Comparison of ENCODE assay signal across 13 cellular contexts in genomic region chrX:17024896-17025295, GRCh38.
DNase-seq lines count a peak whose midpoint lies in the region; ATAC-seq and TF ChIP-seq lines count a peak whose summit lies in the region.
"Had no signal": no experiment of that assay in that cellular context is flagged by ENCODE, and none has a peak within 500 bp of the region (broad histone marks: within the 10 kb centered on the region; RNA-seq: fewer than 3 reads in every experiment).

No MANE protein-coding gene starts in this region.

- H3K27me3 Mint-ChIP-seq in H9 (ENCODE audit: low read depth): no peaks in the 10 kb centered on the region; the same call in 1 of the 2 replicates
- peaks cover 2% of the 10 kb centered on the region for H3K27me3 Mint-ChIP-seq in activated CD8-positive, alpha-beta T cell treated with anti-CD3 and anti-CD28 coated beads, Interleukin-2, amount 10 ng/mL, durations not matched to agents 7 days and 5 days (ENCODE audit: low read depth)
- H3K27me3 Mint-ChIP-seq: activated naive CD4-positive, alpha-beta T cell treated with anti-CD3 and anti-CD28 coated beads, Interleukin-2, amount 50 U/mL, for 24 hours; stimulated activated naive CD8-positive, alpha-beta T cell treated with anti-CD3 and anti-CD28 coated beads, Interleukin-15, amount 100 ng/mL, for 72 hours had no signal

- no peak overlapping the region for H4K5ac ChIP-seq in H9 (ENCODE audit: insufficient read length, low read depth, low read length)

- H3K4me2 ChIP-seq in H9 (ENCODE audit: insufficient read depth, insufficient read length, low read length) (no peak overlapping the region), OCI-LY7 (ENCODE audit: low read length) (peak overlapping the region; percentile 37)

- H4K20me1 ChIP-seq in H9 (ENCODE audit: control insufficient read depth, insufficient read depth, insufficient read length) (no peaks in the 10 kb centered on the region), OCI-LY7 (ENCODE audit: insufficient read depth, low read length) (no peaks in the 10 kb centered on the region)

- no peaks in the 10 kb centered on the region for H3K27me3 ChIP-seq in H9 (ENCODE audit: insufficient read depth, low read length)
- peaks cover 0 to 9% (median 7%) of the 10 kb centered on the region in 5 donors for H3K27me3 ChIP-seq in subcutaneous abdominal adipose tissue (ENCODE audit: control insufficient read depth in 5 of 5, insufficient read depth in 4 of 5, low read length in 5 of 5)

- no peak overlapping the region for H3K4ac ChIP-seq in H9 (ENCODE audit: low read depth, low read length)

- H2BK15ac ChIP-seq in H9 (ENCODE audit: low read depth, low read length): no peak overlapping the region

- BruUV-seq in OCI-LY7 (replicated peaks; lab: Mats Ljungman, UMichigan): no TSS peak

- no peaks in the 10 kb centered on the region for H3K9me3 Mint-ChIP-seq in H9
- no peaks in the 10 kb centered on the region for H3K9me3 Mint-ChIP-seq in activated CD8-positive, alpha-beta T cell treated with anti-CD3 and anti-CD28 coated beads, Interleukin-2, amount 10 ng/mL, durations not matched to agents 7 days and 5 days (ENCODE audit: insufficient read depth)
- H3K9me3 Mint-ChIP-seq: activated naive CD4-positive, alpha-beta T cell treated with anti-CD3 and anti-CD28 coated beads, Interleukin-2, amount 50 U/mL, for 24 hours; stimulated activated naive CD8-positive, alpha-beta T cell treated with anti-CD3 and anti-CD28 coated beads, Interleukin-15, amount 100 ng/mL, for 72 hours had no signal

- no peak overlapping the region for H2BK120ac ChIP-seq in H9 (ENCODE audit: low read depth, low read length, poor library complexity, severe bottlenecking)

- H3K79me1 ChIP-seq in H9 (ENCODE audit: insufficient read depth, low read depth, low read length, poor library complexity, severe bottlenecking): no peaks in the 10 kb centered on the region

- H3K18ac ChIP-seq in H9 (ENCODE audit: insufficient read length, low read depth, low read length): no peak overlapping the region

- H3K9me3 ChIP-seq in H9 (ENCODE audit: control insufficient read depth, low read depth, low read length): no peaks in the 10 kb centered on the region
- no peaks in the 10 kb centered on the region for H3K9me3 ChIP-seq in OCI-LY7 (ENCODE audit: low read length)
- H3K9me3 ChIP-seq in subcutaneous abdominal adipose tissue (ENCODE audit: control insufficient read depth in 5 of 5, low read length in 5 of 5): no peaks in the 10 kb centered on the region

- no peaks in the 10 kb centered on the region for H3K9me2 ChIP-seq in OCI-LY7 (ENCODE audit: insufficient read depth, low read length)

- no peak for ATAC-seq in activated CD8-positive, alpha-beta T cell treated with anti-CD3 and anti-CD28 coated beads, Interleukin-2, amount 10 ng/mL, durations not matched to agents 7 days and 5 days
- ATAC-seq in GM21367 (IDR thresholded peaks at IDR 0.05; ENCODE audit: unreplicated experiment): no peak
- ATAC-seq: right cardiac atrium; stimulated activated naive CD8-positive, alpha-beta T cell treated with anti-CD3 and anti-CD28 coated beads, Interleukin-15, amount 100 ng/mL, for 72 hours had no signal

- H3K79me2 ChIP-seq in H9 (ENCODE audit: insufficient read depth, low read length): no peaks in the 10 kb centered on the region
- H3K79me2 ChIP-seq in OCI-LY7 (ENCODE audit: insufficient read depth, low read depth, low read length): no peaks in the 10 kb centered on the region

- H3K4me3 Mint-ChIP-seq in H9: no peak overlapping the region
- H3K4me3 Mint-ChIP-seq in activated CD8-positive, alpha-beta T cell treated with anti-CD3 and anti-CD28 coated beads, Interleukin-2, amount 10 ng/mL, durations not matched to agents 7 days and 5 days: no peak overlapping the region
- H3K4me3 Mint-ChIP-seq: activated naive CD4-positive, alpha-beta T cell treated with anti-CD3 and anti-CD28 coated beads, Interleukin-2, amount 50 U/mL, for 24 hours; stimulated activated naive CD8-positive, alpha-beta T cell treated with anti-CD3 and anti-CD28 coated beads, Interleukin-15, amount 100 ng/mL, for 72 hours had no signal

- H3K36me3 Mint-ChIP-seq in H9 (ENCODE audit: insufficient read depth in 1 of 3, low read depth in 3 of 3): no peaks in the 10 kb centered on the region
- no peaks in the 10 kb centered on the region for H3K36me3 Mint-ChIP-seq in activated CD8-positive, alpha-beta T cell treated with anti-CD3 and anti-CD28 coated beads, Interleukin-2, amount 10 ng/mL, durations not matched to agents 7 days and 5 days (ENCODE audit: low read depth)
- H3K36me3 Mint-ChIP-seq: activated naive CD4-positive, alpha-beta T cell treated with anti-CD3 and anti-CD28 coated beads, Interleukin-2, amount 50 U/mL, for 24 hours had no signal

- DNase-seq in H9 (peak; percentile 61), OCI-LY7 (ENCODE audit: low spot score) (peak; percentile 52), glomerular visceral epithelial cell (ENCODE audit: extremely low spot score) (peak; percentile 53), posterior cingulate gyrus (no peak)
- DNase-seq in activated CD8-positive, alpha-beta T cell treated with anti-CD3 and anti-CD28 coated beads, Interleukin-2, amount 10 ng/mL, durations not matched to agents 7 days and 5 days: no peak
- DNase-seq: GOT3; right cardiac atrium; RPMI8226; stimulated activated naive CD8-positive, alpha-beta T cell treated with anti-CD3 and anti-CD28 coated beads, Interleukin-15, amount 100 ng/mL, for 72 hours; T1000 had no signal

- H3K4me1 ChIP-seq in H9 (ENCODE audit: insufficient read depth, low read length) (no peaks in the 10 kb centered on the region), OCI-LY7 (ENCODE audit: insufficient read depth, low read length, poor library complexity, severe bottlenecking) (peaks cover 9% of the 10 kb centered on the region), subcutaneous abdominal adipose tissue (ENCODE audit: control insufficient read depth in 5 of 5, insufficient read depth in 5 of 5, low read length in 5 of 5) (peaks cover 0 to 10% (median 5%) of the 10 kb centered on the region in 5 donors)

- H3K4me3 ChIP-seq in OCI-LY7 (ENCODE audit: low read depth, low read length, poor library complexity, severe bottlenecking) (no peak overlapping the region), subcutaneous abdominal adipose tissue (ENCODE audit: low read depth in 1 of 5, low read length in 5 of 5) (peak overlapping the region in 3 of 5 donors; percentile 29 to 47 (median 38))

- no peak overlapping the region for H3T11ph ChIP-seq in H9 (ENCODE audit: low read length)

- no peak overlapping the region for H2BK5ac ChIP-seq in H9 (ENCODE audit: insufficient read length, low read length)

- TF ChIP-seq CTCF in H9 (conservative IDR thresholded peaks at IDR 0.05) (no peak), OCI-LY7 (conservative IDR thresholded peaks at IDR 0.05; ENCODE audit: low read length) (no peak)

- no peak overlapping the region for H2AFZ ChIP-seq in H9 (ENCODE audit: low read length)
- peak overlapping the region; percentile 19; the same call in 1 of the 2 replicates for H2AFZ ChIP-seq in OCI-LY7 (ENCODE audit: low read length)

- H3K27ac Mint-ChIP-seq in H9: peak overlapping the region in 1 of 3 experiments; percentile 82; a peak in 1 of 7 replicates
- H3K27ac Mint-ChIP-seq in activated CD8-positive, alpha-beta T cell treated with anti-CD3 and anti-CD28 coated beads, Interleukin-2, amount 10 ng/mL, durations not matched to agents 7 days and 5 days: no peak overlapping the region
- H3K27ac Mint-ChIP-seq: activated naive CD4-positive, alpha-beta T cell treated with anti-CD3 and anti-CD28 coated beads, Interleukin-2, amount 50 U/mL, for 24 hours had no signal

- H3K27ac ChIP-seq in H9 (ENCODE audit: insufficient read length, low read depth, low read length): no peak overlapping the region
- H3K27ac ChIP-seq in OCI-LY7 (ENCODE audit: low read depth, low read length, poor library complexity, severe bottlenecking): no peak overlapping the region
- no peak overlapping the region for H3K27ac ChIP-seq in subcutaneous abdominal adipose tissue (ENCODE audit: low read depth, low read length)

- H3K4me1 Mint-ChIP-seq in H9: peaks cover 3 to 5% of the 10 kb centered on the region in 2 experiments; a peak in 3 of 4 replicates
- H3K4me1 Mint-ChIP-seq in activated CD8-positive, alpha-beta T cell treated with anti-CD3 and anti-CD28 coated beads, Interleukin-2, amount 10 ng/mL, durations not matched to agents 7 days and 5 days (ENCODE audit: low read depth): no peaks in the 10 kb centered on the region
- H3K4me1 Mint-ChIP-seq: activated naive CD4-positive, alpha-beta T cell treated with anti-CD3 and anti-CD28 coated beads, Interleukin-2, amount 50 U/mL, for 24 hours; stimulated activated naive CD8-positive, alpha-beta T cell treated with anti-CD3 and anti-CD28 coated beads, Interleukin-15, amount 100 ng/mL, for 72 hours had no signal

- no peak overlapping the region for H3K23ac ChIP-seq in H9 (ENCODE audit: insufficient read length, low read depth, low read length)

- no peak overlapping the region for H2BK12ac ChIP-seq in H9 (ENCODE audit: insufficient read length, low read depth, low read length)

- no peak overlapping the region for H3K56ac ChIP-seq in H9 (ENCODE audit: insufficient read length, low read depth, low read length)

- WGBS in H9 (ENCODE audit: extremely low coverage, insufficient read length, low lambda C conversion rate): no CpG with 5 or more reads among the region's 11 CpGs

- no peak overlapping the region for H4K8ac ChIP-seq in H9 (replicated peaks; ENCODE audit: insufficient read length, low read depth, low read length)

- no peak overlapping the region for H3K14ac ChIP-seq in H9 (ENCODE audit: insufficient read depth, low read length)

- POLR2A ChIA-PET in OCI-LY7 (lab: Charles Lee): interaction anchor here (0.6 to 2.1 kb wide), 7 partner anchors 11 to 142 kb away, joined by 3 to 11 read pairs (median 4); no protein-coding TSS in a partner anchor
- POLR2A ChIA-PET in activated CD8-positive, alpha-beta T cell treated with anti-CD3 and anti-CD28 coated beads, Interleukin-2, amount 10 ng/mL, durations not matched to agents 7 days and 5 days (lab: Charles Lee): no interaction called here

- no peak overlapping the region for H4K91ac ChIP-seq in H9 (ENCODE audit: insufficient read length, low read depth, low read length)

- no peak overlapping the region for H3K9ac ChIP-seq in H9 (ENCODE audit: extremely low read depth, insufficient read length, low read length)
- H3K9ac ChIP-seq in subcutaneous abdominal adipose tissue (ENCODE audit: low read length in 5 of 5): no peak overlapping the region

- no peak overlapping the region for H2BK20ac ChIP-seq in H9 (ENCODE audit: low read depth, low read length, poor library complexity, severe bottlenecking)

- no peak overlapping the region for H2AK5ac ChIP-seq in H9 (ENCODE audit: insufficient read length, low read length)

- CTCF ChIA-PET in OCI-LY7 (lab: Charles Lee; ENCODE audit: unreplicated experiment): no interaction called here
- CTCF ChIA-PET in activated CD8-positive, alpha-beta T cell treated with anti-CD3 and anti-CD28 coated beads, Interleukin-2, amount 10 ng/mL, durations not matched to agents 7 days and 5 days (lab: Charles Lee): no interaction called here

- no peaks in the 10 kb centered on the region for H3K23me2 ChIP-seq in H9 (ENCODE audit: insufficient read length, low read depth, low read length, poor library complexity, severe bottlenecking)

- intact Hi-C loops in OCI-LY7 (cut with micrococcal nuclease; ENCODE audit: unreplicated experiment) (no loop called here), posterior cingulate gyrus (cut with DNase I) (no loop called here)

- no peaks in the 10 kb centered on the region for H3K36me3 ChIP-seq in OCI-LY7 (ENCODE audit: insufficient read depth, low read length)
- H3K36me3 ChIP-seq in subcutaneous abdominal adipose tissue (ENCODE audit: control insufficient read depth in 5 of 5, insufficient read depth in 5 of 5, low read length in 5 of 5): no peaks in the 10 kb centered on the region

Comparison
In these comparisons a context has a peak if more than half of its experiments do, and no peak if none do; other contexts are left out.
1. DNase-seq: peak in H9 (single experiment), OCI-LY7 (single experiment) and glomerular visceral epithelial cell (single experiment); none in posterior cingulate gyrus (0 of 10) and activated CD8-positive, alpha-beta T cell treated with anti-CD3 and anti-CD28 coated beads, Interleukin-2, amount 10 ng/mL, durations not matched to agents 7 days and 5 days (single experiment).